In genomic region chr11:8168485-8169257, GRCh38 we compare ENCODE assay signal across 8 cellular contexts. TPM values are rescaled to one million over a fixed set of nuclear protein-coding genes. Genes with fewer than 3 reads are reported as not detected.
DNase-seq lines count a peak whose midpoint lies in the region; ATAC-seq, FAIRE-seq and TF ChIP-seq lines count a peak whose summit lies in the region.

A gene with protein sequence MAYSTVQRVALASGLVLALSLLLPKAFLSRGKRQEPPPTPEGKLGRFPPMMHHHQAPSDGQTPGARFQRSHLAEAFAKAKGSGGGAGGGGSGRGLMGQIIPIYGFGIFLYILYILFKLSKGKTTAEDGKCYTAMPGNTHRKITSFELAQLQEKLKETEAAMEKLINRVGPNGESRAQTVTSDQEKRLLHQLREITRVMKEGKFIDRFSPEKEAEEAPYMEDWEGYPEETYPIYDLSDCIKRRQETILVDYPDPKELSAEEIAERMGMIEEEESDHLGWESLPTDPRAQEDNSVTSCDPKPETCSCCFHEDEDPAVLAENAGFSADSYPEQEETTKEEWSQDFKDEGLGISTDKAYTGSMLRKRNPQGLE (minus strand): TSS chr11:8169025. CDS start chr11:8168989, 36 bp downstream.

- POLR2A ChIA-PET in H1 (lab: Charles Lee; ENCODE audit: partially characterized antibody): interaction anchor here (0.8 to 1.5 kb wide), 5 partner anchors 7 to 69 kb away, joined by 3 to 7 read pairs (median 4); no protein-coding TSS in a partner anchor
- POLR2A ChIA-PET in naive thymus-derived CD4-positive, alpha-beta T cell (lab: Charles Lee): interaction anchor here (0.8 kb wide), 1 partner anchor 742 kb away, joined by 3 read pairs; no protein-coding TSS in a partner anchor

- H3K4me3 ChIP-seq in H1 (ENCODE audit: extremely low read depth in 1 of 4, insufficient read depth in 2 of 4, low read depth in 3 of 4, low read length in 4 of 4): peak within 1 kb of the TSS; percentile 49 to 91 (median 81)
- H3K4me3 ChIP-seq in naive thymus-derived CD4-positive, alpha-beta T cell (ENCODE audit: low read length): peak within 1 kb of the TSS; percentile 87

- peak; percentile 92 for FAIRE-seq in H1 (lab: Jason Lieb, UNC)

- peak within 1 kb of the TSS; percentile 45 for H4K91ac ChIP-seq in H1 (replicated peaks; ENCODE audit: insufficient read length, low read length)

- H4K5ac ChIP-seq in H1 (ENCODE audit: insufficient read length, low read depth, low read length): peak within 1 kb of the TSS; percentile 61

- peak within 1 kb of the TSS; percentile 35 for H2BK5ac ChIP-seq in H1 (ENCODE audit: low read depth, low read length)

- peak within 1 kb of the TSS; percentile 75 to 97 (median 90) for H3K4me3 Mint-ChIP-seq in naive thymus-derived CD4-positive, alpha-beta T cell

- H3K79me2 ChIP-seq in H1 (ENCODE audit: control insufficient read depth in 1 of 2, insufficient read depth in 2 of 2, low read length in 2 of 2): peaks cover 0 to 42% of the 10 kb centered on the region in 2 experiments; a peak in 3 of 4 replicates

- H3K27me3 ChIP-seq in H1 (replicated peaks in 1 of 4; ENCODE audit: control insufficient read depth in 3 of 4, extremely low read depth in 1 of 4, insufficient read depth in 3 of 4, low read length in 3 of 4): no peaks in the 10 kb centered on the region; a peak in 1 of 7 replicates
- no peaks in the 10 kb centered on the region for H3K27me3 ChIP-seq in naive thymus-derived CD4-positive, alpha-beta T cell (ENCODE audit: control insufficient read depth in 2 of 2, insufficient read depth in 2 of 2, low read length in 2 of 2)

- peak within 1 kb of the TSS; percentile 72 to 88 (median 80) for H3K9ac ChIP-seq in H1 (replicated peaks in 1 of 4; ENCODE audit: extremely low read depth in 1 of 4, low read depth in 3 of 4, low read length in 3 of 4)

- peak; percentile 43 for DNase-seq in GM19240 (ENCODE audit: insufficient read length, low spot score)
- DNase-seq in NCI-H1092 (lab: John Stamatoyannopoulos, UW): peak; percentile 66
- DNase-seq in activated CD4-positive, alpha-beta T cell treated with anti-CD3 and anti-CD28 coated beads, Interleukin-2, amount 50 U/mL, for 4 hours: peak; percentile 35 to 36
- DNase-seq in H1 (ENCODE audit: low read depth in 1 of 2, low spot score in 2 of 2): peak; percentile 19 to 80
- peak; percentile 20 to 61 (median 47) for DNase-seq in naive thymus-derived CD4-positive, alpha-beta T cell
- DNase-seq in stimulated activated naive CD4-positive, alpha-beta T cell (lab: John Stamatoyannopoulos, UW): peak; percentile 7 to 53 (median 32)
- DNase-seq in GM03348 (ENCODE audit: low spot score): no peak

- H2BK20ac ChIP-seq in H1 (ENCODE audit: low read length): no peak within 1 kb of the TSS

- peaks cover 11% of the 10 kb centered on the region for H3K23me2 ChIP-seq in H1 (ENCODE audit: low read depth, low read length)

- H3K23ac ChIP-seq in H1 (ENCODE audit: insufficient read length): no peak within 1 kb of the TSS

- peak in 1 of 2 experiments; percentile 86; a peak in 2 of 3 replicates for TF ChIP-seq POLR2A in H1 (IDR thresholded peaks at IDR 0.05; ENCODE audit: control extremely low read depth in 1 of 2, low read depth in 2 of 2, low read length in 2 of 2)

- no peak; a peak in 2 of 4 replicates for TF ChIP-seq RAD21 in H1 (IDR thresholded peaks at IDR 0.05 in 1 of 2, conservative IDR thresholded peaks at IDR 0.05 in 1 of 2; ENCODE audit: low read depth in 2 of 2, low read length in 2 of 2)

- H2BK12ac ChIP-seq in H1 (ENCODE audit: low read depth, low read length): peak within 1 kb of the TSS; percentile 52; the same call in 1 of the 2 replicates

- H3K27ac ChIP-seq in H1 (ENCODE audit: low read depth, low read length): peak within 1 kb of the TSS; percentile 47; the same call in 1 of the 2 replicates
- no peak within 1 kb of the TSS for H3K27ac ChIP-seq in naive thymus-derived CD4-positive, alpha-beta T cell (ENCODE audit: low read depth, low read length)

- H2AK5ac ChIP-seq in H1 (ENCODE audit: low read depth, low read length): no peak within 1 kb of the TSS

- H4K20me1 ChIP-seq in H1 (replicated peaks in 1 of 2; ENCODE audit: control insufficient read depth in 1 of 2, insufficient read depth in 2 of 2, low read length in 2 of 2): peaks cover 0 to 1% of the 10 kb centered on the region in 2 experiments

- 1% methylated on average over 52 of the region's 62 CpGs; no CpG with 5 or more reads in 1 of the 2 experiments for WGBS in H1 (ENCODE audit: extremely low coverage in 1 of 2, insufficient coverage in 1 of 2, insufficient read length in 1 of 2, insufficient replicate concordance in 2 of 2, low coverage in 1 of 2, low lambda C conversion rate in 2 of 2, missing lambda C conversion rate in 1 of 2), 2 experiments

- no peak within 1 kb of the TSS for H3K14ac ChIP-seq in H1 (ENCODE audit: insufficient read length)

- no peaks in the 10 kb centered on the region; the same call in 1 of the 2 replicates for H3K79me1 ChIP-seq in H1 (ENCODE audit: low read depth, low read length)

- peaks cover 0 to 11% (median 8%) of the 10 kb centered on the region in 5 donors for H3K36me3 Mint-ChIP-seq in naive thymus-derived CD4-positive, alpha-beta T cell

- H2BK120ac ChIP-seq in H1 (replicated peaks; ENCODE audit: low read depth, low read length): peak within 1 kb of the TSS; percentile 60

- H4K8ac ChIP-seq in H1 (ENCODE audit: extremely low read depth, insufficient read depth, low read length): peak within 1 kb of the TSS; percentile 73

- H2BK15ac ChIP-seq in H1 (ENCODE audit: low read length): peak within 1 kb of the TSS; percentile 23; the same call in 1 of the 2 replicates

- intact Hi-C loops in naive thymus-derived CD4-positive, alpha-beta T cell (cut with micrococcal nuclease): no loop called here

- peaks cover 0 to 11% (median 0%) of the 10 kb centered on the region in 11 donors for H3K9me3 Mint-ChIP-seq in naive thymus-derived CD4-positive, alpha-beta T cell

- peak within 1 kb of the TSS; percentile 43 for H3K56ac ChIP-seq in H1 (replicated peaks; ENCODE audit: insufficient read length, low read depth, low read length)

- peaks cover 16 to 51% (median 45%) of the 10 kb centered on the region in 7 donors for H3K4me1 Mint-ChIP-seq in naive thymus-derived CD4-positive, alpha-beta T cell

- peaks cover 22 to 46% (median 42%) of the 10 kb centered on the region in 5 donors for H3K27me3 Mint-ChIP-seq in naive thymus-derived CD4-positive, alpha-beta T cell

- peak within 1 kb of the TSS; percentile 28 to 78 (median 55) for H3K27ac Mint-ChIP-seq in naive thymus-derived CD4-positive, alpha-beta T cell

- no peak within 1 kb of the TSS for H3K4ac ChIP-seq in H1 (replicated peaks; ENCODE audit: insufficient read length, low read depth, low read length)

- H3K36me3 ChIP-seq in H1 (ENCODE audit: control insufficient read depth in 2 of 4, insufficient read depth in 4 of 4, low read length in 3 of 4): no peaks in the 10 kb centered on the region
- no peaks in the 10 kb centered on the region for H3K36me3 ChIP-seq in naive thymus-derived CD4-positive, alpha-beta T cell (ENCODE audit: control insufficient read depth in 2 of 3, insufficient read depth in 3 of 3, low read length in 3 of 3)

- no peaks in the 10 kb centered on the region for H3K9me3 ChIP-seq in H1 (ENCODE audit: insufficient read depth in 2 of 2, low read depth in 1 of 2, low read length in 1 of 2)
- no peaks in the 10 kb centered on the region for H3K9me3 ChIP-seq in naive thymus-derived CD4-positive, alpha-beta T cell (ENCODE audit: control insufficient read depth in 2 of 3, low read length in 3 of 3)

- CTCF ChIA-PET in H1 (lab: Charles Lee; ENCODE audit: partially characterized antibody): interaction anchor here (0.7 to 2.7 kb wide), 6 partner anchors 12 to 177 kb away, joined by 3 to 9 read pairs (median 3); no protein-coding TSS in a partner anchor
- CTCF ChIA-PET in naive thymus-derived CD4-positive, alpha-beta T cell (lab: Charles Lee): no interaction called here

- H3K4me2 ChIP-seq in H1 (ENCODE audit: insufficient read depth in 1 of 2, low read depth in 2 of 2, low read length in 2 of 2): peak within 1 kb of the TSS; percentile 89

- H3K4me1 ChIP-seq in H1 (replicated peaks in 1 of 4; ENCODE audit: control insufficient read depth in 3 of 4, insufficient read depth in 4 of 4, low read length in 3 of 4): no peaks in the 10 kb centered on the region; a peak in 1 of 7 replicates
- peaks cover 0 to 7% of the 10 kb centered on the region in 2 donors for H3K4me1 ChIP-seq in naive thymus-derived CD4-positive, alpha-beta T cell (ENCODE audit: control insufficient read depth in 2 of 2, insufficient read depth in 2 of 2, low read length in 2 of 2)

- ATAC-seq in naive thymus-derived CD4-positive, alpha-beta T cell: peak; percentile 85
- ATAC-seq in GM18517 (IDR thresholded peaks at IDR 0.05; ENCODE audit: unreplicated experiment): no peak

- H2AFZ ChIP-seq in H1 (ENCODE audit: low read length): peak within 1 kb of the TSS; percentile 94

- H3K18ac ChIP-seq in H1 (ENCODE audit: extremely low read depth, low read length): peak within 1 kb of the TSS; percentile 53; the same call in 1 of the 2 replicates

- TF ChIP-seq EP300 in H1 (IDR thresholded peaks at IDR 0.05; ENCODE audit: borderline replicate concordance in 1 of 2, low read depth in 2 of 2, low read length in 2 of 2): no peak

- TF ChIP-seq CTCF in H1 (IDR thresholded peaks at IDR 0.05; ENCODE audit: control extremely low read depth in 1 of 3, insufficient read depth in 1 of 3, low read depth in 1 of 3, low read length in 3 of 3): peak in 2 of 3 experiments; percentile 49 to 56; a peak in 2 of 4 replicates

TF ChIP-seq in H1, 55 proteins besides CTCF, POLR2A, EP300 and RAD21 (continues in another document):
- no peak for TF ChIP-seq MAFK (IDR thresholded peaks at IDR 0.05; ENCODE audit: low read depth, low read length)
- TF ChIP-seq RBBP5 (IDR thresholded peaks at IDR 0.05; ENCODE audit: borderline replicate concordance, low read depth, low read length): peak; percentile 97
- TF ChIP-seq HDAC2 (IDR thresholded peaks at IDR 0.05; ENCODE audit: borderline replicate concordance in 1 of 2, low read depth in 2 of 2, low read length in 2 of 2): peak in 1 of 2 experiments; percentile 80; a peak in 1 of 4 replicates
- peak; percentile 78; the same call in 1 of the 2 replicates for TF ChIP-seq POLR2AphosphoS5 (IDR thresholded peaks at IDR 0.05; ENCODE audit: low read depth, low read length)
- no peak for TF ChIP-seq SIRT6 (IDR thresholded peaks at IDR 0.05; ENCODE audit: low read length)

RNA-seq across cellular contexts. Expression of the gene that starts here (rescaled TPM):
- total RNA-seq in H1 (2021; fragmentation: NEBNext Ultra II Directional; extraction: Animal tissue kit (Norgen Biotek cat#: 25700)): 15.5 and 16.6 TPM in 2 replicates
- 5.0 and 6.4 TPM in 2 replicates for polyA plus RNA-seq in H1 (2011; rRNA removed)
- polyA plus RNA-seq in H1 (2011; cell fraction: cytosol; rRNA removed): 11.4 TPM
- 26.1 TPM for polyA plus RNA-seq in H1 (2011; cell fraction: nucleus; rRNA removed)
- polyA plus RNA-seq in H1 (2012, experiment 1 of 2): 11.5 to 16.1 TPM (median 13.6 TPM) in 4 replicates
- polyA plus RNA-seq in H1 (2012, experiment 2 of 2): 1.7 TPM
- 16.7 TPM for polyA plus RNA-seq in H1 (2013, experiment 1 of 2)
- 14.5 TPM for polyA plus RNA-seq in H1 (2013, experiment 2 of 2)
- polyA minus RNA-seq in H1 (2011; rRNA and poly(A)+ RNA removed): 13.4 and 13.5 TPM in 2 replicates
- polyA minus RNA-seq in H1 (2011; cell fraction: cytosol; rRNA and poly(A)+ RNA removed): 11.4 TPM
- 46.2 TPM for polyA minus RNA-seq in H1 (2011; cell fraction: nucleus; rRNA and poly(A)+ RNA removed)
- 10 to 100 TPM in 4 of 5 experiments, 1 to 10 TPM in 1; 7.3 to 66.9 (median 34.4) TPM for total RNA-seq in naive thymus-derived CD4-positive, alpha-beta T cell
- polyA plus RNA-seq in naive thymus-derived CD4-positive, alpha-beta T cell: 1 to 10 TPM; 2.5 to 2.8 TPM
